1 cellular context compared by ENCODE assay signal in the genomic region with DNA sequence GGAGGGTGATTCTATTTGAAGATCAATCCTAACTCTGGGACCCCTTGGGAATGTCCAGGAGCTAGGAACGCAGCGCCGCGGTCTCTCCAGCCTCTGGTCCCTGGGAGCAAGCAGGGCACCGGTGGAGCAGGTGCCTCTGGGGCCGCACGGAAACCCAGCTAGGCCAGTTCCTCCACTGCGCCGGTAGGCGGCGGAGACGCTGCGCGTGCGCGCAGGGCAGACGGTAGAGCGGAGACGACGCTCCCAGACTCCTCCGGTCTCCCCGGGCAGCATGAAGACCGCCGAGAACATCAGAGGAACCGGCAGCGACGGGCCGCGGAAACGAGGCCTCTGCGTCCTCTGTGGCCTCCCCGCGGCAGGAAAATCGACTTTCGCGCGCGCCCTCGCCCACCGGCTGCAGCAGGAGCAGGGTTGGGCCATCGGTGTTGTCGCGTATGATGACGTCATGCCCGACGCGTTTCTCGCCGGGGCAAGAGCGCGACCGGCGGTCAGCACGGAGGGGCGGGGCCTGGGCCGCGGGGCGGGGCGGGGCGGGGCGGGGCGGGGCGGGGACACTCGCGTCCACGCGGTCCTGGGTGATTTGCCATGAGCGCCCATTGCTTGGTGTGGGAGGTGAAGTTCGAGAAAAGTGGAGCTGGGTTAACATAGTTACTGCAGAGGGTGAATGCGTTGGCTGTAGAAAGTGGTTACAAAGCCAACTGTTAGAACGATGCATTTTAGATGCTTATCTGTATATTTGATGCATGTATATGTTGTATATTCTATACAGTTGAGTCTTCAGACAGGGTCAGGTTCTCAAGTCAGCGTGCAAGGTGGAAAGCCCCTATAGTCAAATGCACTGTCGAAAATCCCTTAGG.
A peak's percentile ranks its signal among the peaks of the same experiment; 100 is the strongest.
TF ChIP-seq lines count a peak whose summit lies in the region.

A gene with protein sequence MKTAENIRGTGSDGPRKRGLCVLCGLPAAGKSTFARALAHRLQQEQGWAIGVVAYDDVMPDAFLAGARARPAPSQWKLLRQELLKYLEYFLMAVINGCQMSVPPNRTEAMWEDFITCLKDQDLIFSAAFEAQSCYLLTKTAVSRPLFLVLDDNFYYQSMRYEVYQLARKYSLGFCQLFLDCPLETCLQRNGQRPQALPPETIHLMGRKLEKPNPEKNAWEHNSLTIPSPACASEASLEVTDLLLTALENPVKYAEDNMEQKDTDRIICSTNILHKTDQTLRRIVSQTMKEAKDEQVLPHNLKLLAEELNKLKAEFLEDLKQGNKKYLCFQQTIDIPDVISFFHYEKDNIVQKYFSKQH (plus strand): TSS at position 193 of the 857 bp plus-strand sequence. CDS start 79 bp downstream, at position 272.

TF ChIP-seq in HEK293, 187 proteins besides CTCF, POLR2A, EP300 and RAD21 (continued from another document and continues in another):
- TF ChIP-seq, protein P1, sequence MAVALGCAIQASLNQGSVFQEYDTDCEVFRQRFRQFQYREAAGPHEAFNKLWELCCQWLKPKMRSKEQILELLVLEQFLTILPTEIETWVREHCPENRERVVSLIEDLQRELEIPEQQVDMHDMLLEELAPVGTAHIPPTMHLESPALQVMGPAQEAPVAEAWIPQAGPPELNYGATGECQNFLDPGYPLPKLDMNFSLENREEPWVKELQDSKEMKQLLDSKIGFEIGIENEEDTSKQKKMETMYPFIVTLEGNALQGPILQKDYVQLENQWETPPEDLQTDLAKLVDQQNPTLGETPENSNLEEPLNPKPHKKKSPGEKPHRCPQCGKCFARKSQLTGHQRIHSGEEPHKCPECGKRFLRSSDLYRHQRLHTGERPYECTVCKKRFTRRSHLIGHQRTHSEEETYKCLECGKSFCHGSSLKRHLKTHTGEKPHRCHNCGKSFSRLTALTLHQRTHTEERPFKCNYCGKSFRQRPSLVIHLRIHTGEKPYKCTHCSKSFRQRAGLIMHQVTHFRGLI (tag by site-specific recombination; IDR thresholded peaks at IDR 0.05): peak; percentile 51; the same call in 1 of the 2 replicates
- no peak for TF ChIP-seq ZSCAN16 (tag by site-specific recombination; IDR thresholded peaks at IDR 0.05)
- TF ChIP-seq, protein P2, sequence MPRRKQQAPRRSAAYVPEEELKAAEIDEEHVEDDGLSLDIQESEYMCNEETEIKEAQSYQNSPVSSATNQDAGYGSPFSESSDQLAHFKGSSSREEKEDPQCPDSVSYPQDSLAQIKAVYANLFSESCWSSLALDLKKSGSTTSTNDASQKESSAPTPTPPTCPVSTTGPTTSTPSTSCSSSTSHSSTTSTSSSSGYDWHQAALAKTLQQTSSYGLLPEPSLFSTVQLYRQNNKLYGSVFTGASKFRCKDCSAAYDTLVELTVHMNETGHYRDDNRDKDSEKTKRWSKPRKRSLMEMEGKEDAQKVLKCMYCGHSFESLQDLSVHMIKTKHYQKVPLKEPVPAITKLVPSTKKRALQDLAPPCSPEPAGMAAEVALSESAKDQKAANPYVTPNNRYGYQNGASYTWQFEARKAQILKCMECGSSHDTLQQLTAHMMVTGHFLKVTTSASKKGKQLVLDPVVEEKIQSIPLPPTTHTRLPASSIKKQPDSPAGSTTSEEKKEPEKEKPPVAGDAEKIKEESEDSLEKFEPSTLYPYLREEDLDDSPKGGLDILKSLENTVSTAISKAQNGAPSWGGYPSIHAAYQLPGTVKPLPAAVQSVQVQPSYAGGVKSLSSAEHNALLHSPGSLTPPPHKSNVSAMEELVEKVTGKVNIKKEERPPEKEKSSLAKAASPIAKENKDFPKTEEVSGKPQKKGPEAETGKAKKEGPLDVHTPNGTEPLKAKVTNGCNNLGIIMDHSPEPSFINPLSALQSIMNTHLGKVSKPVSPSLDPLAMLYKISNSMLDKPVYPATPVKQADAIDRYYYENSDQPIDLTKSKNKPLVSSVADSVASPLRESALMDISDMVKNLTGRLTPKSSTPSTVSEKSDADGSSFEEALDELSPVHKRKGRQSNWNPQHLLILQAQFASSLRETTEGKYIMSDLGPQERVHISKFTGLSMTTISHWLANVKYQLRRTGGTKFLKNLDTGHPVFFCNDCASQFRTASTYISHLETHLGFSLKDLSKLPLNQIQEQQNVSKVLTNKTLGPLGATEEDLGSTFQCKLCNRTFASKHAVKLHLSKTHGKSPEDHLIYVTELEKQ (tag by site-specific recombination; IDR thresholded peaks at IDR 0.05; ENCODE audit: borderline replicate concordance): peak; percentile 32; the same call in 1 of the 2 replicates
- TF ChIP-seq ZXDB (tag by site-specific recombination; IDR thresholded peaks at IDR 0.05): peak; percentile 96
- peak; percentile 92 for TF ChIP-seq ZNF76 (tag by site-specific recombination; IDR thresholded peaks at IDR 0.05; ENCODE audit: borderline replicate concordance, low read depth)
- TF ChIP-seq SP7 (tag by site-specific recombination; IDR thresholded peaks at IDR 0.05): peak; percentile 91
- peak; percentile 70 for TF ChIP-seq KLF9 (tag by site-specific recombination; IDR thresholded peaks at IDR 0.05; ENCODE audit: low read depth)
- TF ChIP-seq, protein P3, sequence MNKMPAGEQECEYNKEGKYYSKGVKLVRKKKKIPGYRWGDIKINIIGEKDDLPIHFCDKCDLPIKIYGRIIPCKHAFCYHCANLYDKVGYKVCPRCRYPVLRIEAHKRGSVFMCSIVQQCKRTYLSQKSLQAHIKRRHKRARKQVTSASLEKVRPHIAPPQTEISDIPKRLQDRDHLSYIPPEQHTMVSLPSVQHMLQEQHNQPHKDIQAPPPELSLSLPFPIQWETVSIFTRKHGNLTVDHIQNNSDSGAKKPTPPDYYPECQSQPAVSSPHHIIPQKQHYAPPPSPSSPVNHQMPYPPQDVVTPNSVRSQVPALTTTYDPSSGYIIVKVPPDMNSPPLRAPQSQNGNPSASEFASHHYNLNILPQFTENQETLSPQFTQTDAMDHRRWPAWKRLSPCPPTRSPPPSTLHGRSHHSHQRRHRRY (tag by site-specific recombination; IDR thresholded peaks at IDR 0.05): no peak
- TF ChIP-seq, protein P4, sequence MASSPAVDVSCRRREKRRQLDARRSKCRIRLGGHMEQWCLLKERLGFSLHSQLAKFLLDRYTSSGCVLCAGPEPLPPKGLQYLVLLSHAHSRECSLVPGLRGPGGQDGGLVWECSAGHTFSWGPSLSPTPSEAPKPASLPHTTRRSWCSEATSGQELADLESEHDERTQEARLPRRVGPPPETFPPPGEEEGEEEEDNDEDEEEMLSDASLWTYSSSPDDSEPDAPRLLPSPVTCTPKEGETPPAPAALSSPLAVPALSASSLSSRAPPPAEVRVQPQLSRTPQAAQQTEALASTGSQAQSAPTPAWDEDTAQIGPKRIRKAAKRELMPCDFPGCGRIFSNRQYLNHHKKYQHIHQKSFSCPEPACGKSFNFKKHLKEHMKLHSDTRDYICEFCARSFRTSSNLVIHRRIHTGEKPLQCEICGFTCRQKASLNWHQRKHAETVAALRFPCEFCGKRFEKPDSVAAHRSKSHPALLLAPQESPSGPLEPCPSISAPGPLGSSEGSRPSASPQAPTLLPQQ (tag by site-specific recombination; IDR thresholded peaks at IDR 0.05): peak; percentile 88
- peak; percentile 92 for TF ChIP-seq ZNF335 (tag by site-specific recombination; conservative IDR thresholded peaks at IDR 0.05)
- peak; percentile 56 for TF ChIP-seq ZBTB8A (tag by site-specific recombination; IDR thresholded peaks at IDR 0.05)
- TF ChIP-seq, protein P5, sequence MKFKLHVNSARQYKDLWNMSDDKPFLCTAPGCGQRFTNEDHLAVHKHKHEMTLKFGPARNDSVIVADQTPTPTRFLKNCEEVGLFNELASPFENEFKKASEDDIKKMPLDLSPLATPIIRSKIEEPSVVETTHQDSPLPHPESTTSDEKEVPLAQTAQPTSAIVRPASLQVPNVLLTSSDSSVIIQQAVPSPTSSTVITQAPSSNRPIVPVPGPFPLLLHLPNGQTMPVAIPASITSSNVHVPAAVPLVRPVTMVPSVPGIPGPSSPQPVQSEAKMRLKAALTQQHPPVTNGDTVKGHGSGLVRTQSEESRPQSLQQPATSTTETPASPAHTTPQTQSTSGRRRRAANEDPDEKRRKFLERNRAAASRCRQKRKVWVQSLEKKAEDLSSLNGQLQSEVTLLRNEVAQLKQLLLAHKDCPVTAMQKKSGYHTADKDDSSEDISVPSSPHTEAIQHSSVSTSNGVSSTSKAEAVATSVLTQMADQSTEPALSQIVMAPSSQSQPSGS (tag by site-specific recombination; IDR thresholded peaks at IDR 0.05; ENCODE audit: low read depth): peak; percentile 99
- TF ChIP-seq, protein P6, sequence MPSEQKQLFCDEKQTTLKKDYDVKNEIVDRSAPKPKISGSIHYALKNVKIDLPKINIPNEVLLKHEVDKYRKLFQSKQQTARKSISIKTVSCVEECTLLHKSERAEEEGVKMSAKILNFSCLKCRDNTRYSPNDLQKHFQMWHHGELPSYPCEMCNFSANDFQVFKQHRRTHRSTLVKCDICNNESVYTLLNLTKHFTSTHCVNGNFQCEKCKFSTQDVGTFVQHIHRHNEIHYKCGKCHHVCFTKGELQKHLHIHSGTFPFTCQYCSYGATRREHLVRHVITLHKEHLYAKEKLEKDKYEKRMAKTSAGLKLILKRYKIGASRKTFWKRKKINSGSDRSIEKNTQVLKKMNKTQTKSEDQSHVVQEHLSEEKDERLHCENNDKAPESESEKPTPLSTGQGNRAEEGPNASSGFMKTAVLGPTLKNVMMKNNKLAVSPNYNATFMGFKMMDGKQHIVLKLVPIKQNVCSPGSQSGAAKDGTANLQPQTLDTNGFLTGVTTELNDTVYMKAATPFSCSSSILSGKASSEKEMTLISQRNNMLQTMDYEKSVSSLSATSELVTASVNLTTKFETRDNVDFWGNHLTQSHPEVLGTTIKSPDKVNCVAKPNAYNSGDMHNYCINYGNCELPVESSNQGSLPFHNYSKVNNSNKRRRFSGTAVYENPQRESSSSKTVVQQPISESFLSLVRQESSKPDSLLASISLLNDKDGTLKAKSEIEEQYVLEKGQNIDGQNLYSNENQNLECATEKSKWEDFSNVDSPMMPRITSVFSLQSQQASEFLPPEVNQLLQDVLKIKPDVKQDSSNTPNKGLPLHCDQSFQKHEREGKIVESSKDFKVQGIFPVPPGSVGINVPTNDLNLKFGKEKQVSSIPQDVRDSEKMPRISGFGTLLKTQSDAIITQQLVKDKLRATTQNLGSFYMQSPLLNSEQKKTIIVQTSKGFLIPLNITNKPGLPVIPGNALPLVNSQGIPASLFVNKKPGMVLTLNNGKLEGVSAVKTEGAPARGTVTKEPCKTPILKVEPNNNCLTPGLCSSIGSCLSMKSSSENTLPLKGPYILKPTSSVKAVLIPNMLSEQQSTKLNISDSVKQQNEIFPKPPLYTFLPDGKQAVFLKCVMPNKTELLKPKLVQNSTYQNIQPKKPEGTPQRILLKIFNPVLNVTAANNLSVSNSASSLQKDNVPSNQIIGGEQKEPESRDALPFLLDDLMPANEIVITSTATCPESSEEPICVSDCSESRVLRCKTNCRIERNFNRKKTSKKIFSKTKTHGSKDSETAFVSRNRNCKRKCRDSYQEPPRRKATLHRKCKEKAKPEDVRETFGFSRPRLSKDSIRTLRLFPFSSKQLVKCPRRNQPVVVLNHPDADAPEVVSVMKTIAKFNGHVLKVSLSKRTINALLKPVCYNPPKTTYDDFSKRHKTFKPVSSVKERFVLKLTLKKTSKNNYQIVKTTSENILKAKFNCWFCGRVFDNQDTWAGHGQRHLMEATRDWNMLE (tag by site-specific recombination; conservative IDR thresholded peaks at IDR 0.05; ENCODE audit: low read depth): peak; percentile 41; the same call in 1 of the 2 replicates
- TF ChIP-seq KLF1 (tag by site-specific recombination; IDR thresholded peaks at IDR 0.05): peak; percentile 63
- TF ChIP-seq, protein P7, sequence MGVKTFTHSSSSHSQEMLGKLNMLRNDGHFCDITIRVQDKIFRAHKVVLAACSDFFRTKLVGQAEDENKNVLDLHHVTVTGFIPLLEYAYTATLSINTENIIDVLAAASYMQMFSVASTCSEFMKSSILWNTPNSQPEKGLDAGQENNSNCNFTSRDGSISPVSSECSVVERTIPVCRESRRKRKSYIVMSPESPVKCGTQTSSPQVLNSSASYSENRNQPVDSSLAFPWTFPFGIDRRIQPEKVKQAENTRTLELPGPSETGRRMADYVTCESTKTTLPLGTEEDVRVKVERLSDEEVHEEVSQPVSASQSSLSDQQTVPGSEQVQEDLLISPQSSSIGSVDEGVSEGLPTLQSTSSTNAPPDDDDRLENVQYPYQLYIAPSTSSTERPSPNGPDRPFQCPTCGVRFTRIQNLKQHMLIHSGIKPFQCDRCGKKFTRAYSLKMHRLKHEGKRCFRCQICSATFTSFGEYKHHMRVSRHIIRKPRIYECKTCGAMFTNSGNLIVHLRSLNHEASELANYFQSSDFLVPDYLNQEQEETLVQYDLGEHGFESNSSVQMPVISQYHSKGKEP (tag by site-specific recombination; IDR thresholded peaks at IDR 0.05): 0 out of 2 replicates have a peak, but pooled peaks have one; percentile 7
- TF ChIP-seq GLIS1 (tag by site-specific recombination; IDR thresholded peaks at IDR 0.05): peak; percentile 40
- TF ChIP-seq ZNF701 (tag by site-specific recombination; IDR thresholded peaks at IDR 0.05): no peak
- no peak for TF ChIP-seq ZNF292 (tag by site-specific recombination; IDR thresholded peaks at IDR 0.05; ENCODE audit: borderline replicate concordance, low read depth)
- TF ChIP-seq ZNF629 (tag by site-specific recombination; IDR thresholded peaks at IDR 0.05): peak; percentile 100
- TF ChIP-seq, protein P8, sequence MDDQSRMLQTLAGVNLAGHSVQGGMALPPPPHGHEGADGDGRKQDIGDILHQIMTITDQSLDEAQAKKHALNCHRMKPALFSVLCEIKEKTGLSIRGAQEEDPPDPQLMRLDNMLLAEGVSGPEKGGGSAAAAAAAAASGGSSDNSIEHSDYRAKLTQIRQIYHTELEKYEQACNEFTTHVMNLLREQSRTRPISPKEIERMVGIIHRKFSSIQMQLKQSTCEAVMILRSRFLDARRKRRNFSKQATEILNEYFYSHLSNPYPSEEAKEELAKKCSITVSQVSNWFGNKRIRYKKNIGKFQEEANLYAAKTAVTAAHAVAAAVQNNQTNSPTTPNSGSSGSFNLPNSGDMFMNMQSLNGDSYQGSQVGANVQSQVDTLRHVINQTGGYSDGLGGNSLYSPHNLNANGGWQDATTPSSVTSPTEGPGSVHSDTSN (CRISPR knock-in tag; IDR thresholded peaks at IDR 0.05): peak; percentile 77; the same call in 1 of the 2 replicates
- TF ChIP-seq, protein P9, sequence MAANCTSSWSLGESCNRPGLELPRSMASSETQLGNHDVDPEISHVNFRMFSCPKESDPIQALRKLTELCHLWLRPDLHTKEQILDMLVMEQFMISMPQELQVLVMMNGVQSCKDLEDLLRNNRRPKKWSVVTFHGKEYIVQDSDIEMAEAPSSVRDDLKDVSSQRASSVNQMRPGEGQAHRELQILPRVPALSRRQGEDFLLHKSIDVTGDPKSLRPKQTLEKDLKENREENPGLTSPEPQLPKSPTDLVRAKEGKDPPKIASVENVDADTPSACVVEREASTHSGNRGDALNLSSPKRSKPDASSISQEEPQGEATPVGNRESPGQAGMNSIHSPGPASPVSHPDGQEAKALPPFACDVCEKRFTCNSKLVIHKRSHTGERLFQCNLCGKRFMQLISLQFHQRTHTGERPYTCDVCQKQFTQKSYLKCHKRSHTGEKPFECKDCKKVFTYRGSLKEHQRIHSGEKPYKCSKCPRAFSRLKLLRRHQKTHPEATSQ (tag by site-specific recombination; IDR thresholded peaks at IDR 0.05): peak; percentile 92
- peak; percentile 79; the same call in 1 of the 2 replicates for TF ChIP-seq ZNF660 (tag by site-specific recombination; IDR thresholded peaks at IDR 0.05)
